Comparison of ENCODE assay signal across 2 cellular contexts in genomic region chr2:43270930-43271615, GRCh38.
TF ChIP-seq lines count a peak whose summit lies in the region.

No MANE protein-coding gene starts in this region.

TF ChIP-seq in SK-N-SH, 30 proteins besides CTCF, POLR2A, EP300 and RAD21 (continued from another document):
- TF ChIP-seq TCF12 (IDR thresholded peaks at IDR 0.05) = no peak
- no peak for TF ChIP-seq MXI1 (IDR thresholded peaks at IDR 0.05; ENCODE audit: low read depth, low read length)
- no peak for TF ChIP-seq RXRA (IDR thresholded peaks at IDR 0.05; ENCODE audit: borderline replicate concordance, low read depth)
- TF ChIP-seq REST (IDR thresholded peaks at IDR 0.05; ENCODE audit: low read depth, low read length) = no peak
- TF ChIP-seq CHD2 (IDR thresholded peaks at IDR 0.05; ENCODE audit: low read length, partially characterized antibody) = no peak
- no peak for TF ChIP-seq NRF1 (IDR thresholded peaks at IDR 0.05; ENCODE audit: low read depth, low read length)
- no peak for TF ChIP-seq RCOR1 (IDR thresholded peaks at IDR 0.05; ENCODE audit: low read length)
- no peak for TF ChIP-seq NFIC (IDR thresholded peaks at IDR 0.05; ENCODE audit: borderline replicate concordance)
- TF ChIP-seq YY1 (IDR thresholded peaks at IDR 0.05; ENCODE audit: low read depth) = no peak
- no peak for TF ChIP-seq ZBTB33 (IDR thresholded peaks at IDR 0.05; ENCODE audit: borderline replicate concordance, low read depth)
- no peak for TF ChIP-seq PBX3 (IDR thresholded peaks at IDR 0.05)
- no peak for TF ChIP-seq RFX5 (IDR thresholded peaks at IDR 0.05; ENCODE audit: low read length)
- TF ChIP-seq USF1 (IDR thresholded peaks at IDR 0.05; ENCODE audit: borderline replicate concordance, low read depth) = no peak
- TF ChIP-seq MEF2A (IDR thresholded peaks at IDR 0.05; ENCODE audit: borderline replicate concordance, low read depth) = no peak
- no peak for TF ChIP-seq USF2 (IDR thresholded peaks at IDR 0.05; ENCODE audit: borderline replicate concordance, low read depth, low read length)
TF ChIP-seq in SK-N-SH: peak in this region for 0.

TF ChIP-seq in SK-N-SH treated with all-trans-retinoic acid at 6 μM for 48 hours, 23 proteins besides CTCF, POLR2A, EP300 and RAD21 (continued from another document):
- no peak for TF ChIP-seq CREB5 (CRISPR knock-in tag; IDR thresholded peaks at IDR 0.05; ENCODE audit: low read depth)
- TF ChIP-seq GLIS3 (CRISPR knock-in tag; IDR thresholded peaks at IDR 0.05) = no peak
- TF ChIP-seq ISL1 (CRISPR knock-in tag; IDR thresholded peaks at IDR 0.05) = no peak
- no peak for TF ChIP-seq ZNF565 (CRISPR knock-in tag; conservative IDR thresholded peaks at IDR 0.05; ENCODE audit: low read depth)
- TF ChIP-seq TOX (CRISPR knock-in tag; IDR thresholded peaks at IDR 0.05; ENCODE audit: borderline replicate concordance) = no peak
- TF ChIP-seq PPARA (CRISPR knock-in tag; IDR thresholded peaks at IDR 0.05; ENCODE audit: borderline replicate concordance) = no peak
- no peak for TF ChIP-seq SNAI2 (CRISPR knock-in tag; IDR thresholded peaks at IDR 0.05)
- no peak for TF ChIP-seq ZNF70 (CRISPR knock-in tag; IDR thresholded peaks at IDR 0.05)
- no peak for TF ChIP-seq BACH2 (CRISPR knock-in tag; IDR thresholded peaks at IDR 0.05; ENCODE audit: borderline replicate concordance)
- no peak for TF ChIP-seq POU6F1 (CRISPR knock-in tag; IDR thresholded peaks at IDR 0.05; ENCODE audit: borderline replicate concordance, low read depth)
- no peak for TF ChIP-seq ZNF8 (CRISPR knock-in tag; IDR thresholded peaks at IDR 0.05)
- no peak for TF ChIP-seq CSRNP3 (CRISPR knock-in tag; IDR thresholded peaks at IDR 0.05)
